ENCODE assay signal across 8 cellular contexts in genomic region chr3:72447059-72447946, GRCh38. TPM values are rescaled to one million over a fixed set of nuclear protein-coding genes. Genes with fewer than 3 reads are reported as not detected.
DNase-seq lines count a peak whose midpoint lies in the region; ATAC-seq and TF ChIP-seq lines count a peak whose summit lies in the region.

No MANE protein-coding gene starts in this region.

- no peak for TF ChIP-seq CTCF in epithelial cell of esophagus (IDR thresholded peaks at IDR 0.05; ENCODE audit: insufficient read depth, low read depth, low read length, missing control alignments)

- DNase-seq in COLO668 (lab: John Stamatoyannopoulos, UW; ENCODE audit: unreplicated experiment) = peak; percentile 93
- DNase-seq in HK-2 (ENCODE audit: unreplicated experiment) = peak; percentile 86
- peak; percentile 73 for DNase-seq in NOMO-1 treated with dmso at 0.1 percent for 144 hours (lab: John Stamatoyannopoulos, UW; ENCODE audit: unreplicated experiment)
- peak; percentile 92 for DNase-seq in activated T-cell treated with anti-CD3 and anti-CD28 coated beads for 1 hour (ENCODE audit: low read depth)
- peak; percentile 92 for DNase-seq in epithelial cell of esophagus (ENCODE audit: low read depth)
- DNase-seq in stimulated activated CD8-positive, alpha-beta memory T cell treated with anti-CD3 and anti-CD28 coated beads, Interleukin-2, amount 100 ng/mL, for 1 hour (ENCODE audit: low read depth in 2 of 2) = peak; percentile 86 to 89

- peak; percentile 83 for ATAC-seq in GM19463 (IDR thresholded peaks at IDR 0.05; ENCODE audit: unreplicated experiment)

- H3K9me3 ChIP-seq in mononuclear cell (ENCODE audit: low read depth, low read length) = no peaks in the 10 kb centered on the region

- H3K27me3 ChIP-seq in mononuclear cell (ENCODE audit: insufficient read depth, low read length) = no peaks in the 10 kb centered on the region

- H3K4me1 ChIP-seq in mononuclear cell (ENCODE audit: insufficient read depth, low read length) = peaks cover 43% of the 10 kb centered on the region

- H3K4me3 ChIP-seq in epithelial cell of esophagus (ENCODE audit: low read length) (peak overlapping the region; percentile 93), mononuclear cell (ENCODE audit: low read length) (peak overlapping the region; percentile 97)

RNA-seq across cellular contexts. Expression of gene RYBP, which starts 0.9 kb away (rescaled TPM):
- 14.8 TPM for total RNA-seq in mononuclear cell

Comparison
In these comparisons a context has a peak if more than half of its experiments do, and no peak if none do; other contexts are left out.
1. Peak in every context shown above with its lines: DNase-seq, ATAC-seq and H3K4me3 ChIP-seq.